Comparison of ENCODE assay signal across 12 cellular contexts in genomic region chr3:189340680-189341460, GRCh38.
DNase-seq lines count a peak whose midpoint lies in the region; ATAC-seq, FAIRE-seq and TF ChIP-seq lines count a peak whose summit lies in the region.
"Had no signal": no experiment of that assay in that cellular context is flagged by ENCODE, and none has a peak within 500 bp of the region (broad histone marks: within the 10 kb centered on the region; RNA-seq: fewer than 3 reads in every experiment).

No MANE protein-coding gene starts in this region.

- H3K9me3 ChIP-seq in keratinocyte (ENCODE audit: control insufficient read depth, low read depth, low read length) (no peaks in the 10 kb centered on the region), prostate gland (no peaks in the 10 kb centered on the region)
- H3K9me3 ChIP-seq: lower lobe of right lung had no signal

- H3K9ac ChIP-seq in keratinocyte (ENCODE audit: control insufficient read depth, extremely low read depth, insufficient read depth, low read length), result no peak overlapping the region

- H3K4me3 ChIP-seq in keratinocyte (ENCODE audit: control insufficient read depth in 2 of 3, extremely low read depth in 1 of 3, insufficient read depth in 2 of 3, low read depth in 1 of 3, low read length in 3 of 3) (no peak overlapping the region), prostate gland (no peak overlapping the region)
- H3K4me3 ChIP-seq: lower lobe of right lung had no signal

- no peaks in the 10 kb centered on the region for H3K79me2 ChIP-seq in keratinocyte (ENCODE audit: control insufficient read depth, insufficient read depth, low read length)

- H3K4me2 ChIP-seq in keratinocyte (ENCODE audit: control insufficient read depth, extremely low read depth, insufficient read depth, low read depth, low read length), result no peak overlapping the region

- DNase-seq in GM18507 (ENCODE audit: extremely low spot score, insufficient read length, low read depth), result no peak
- peak; percentile 24 for DNase-seq in SK-N-DZ (ENCODE audit: low spot score)
- DNase-seq in keratinocyte (ENCODE audit: low read depth, low spot score), result no peak
- no peak for DNase-seq in epidermal melanocyte (ENCODE audit: insufficient read length, low spot score)
- DNase-seq in prostate gland (ENCODE audit: low spot score), result no peak
- DNase-seq: activated CD8-positive, alpha-beta memory T cell treated with anti-CD3 and anti-CD28 coated beads, Interleukin-2, amount 10 ng/mL, durations not matched to agents 7 days and 5 days; lower lobe of right lung; stimulated activated CD4-positive, alpha-beta T cell treated with anti-CD3 and anti-CD28 coated beads, Interleukin-12 subunit alpha, Interleukin-12 subunit beta, amount 100 ng/mL, for 4 hours had no signal

- H3K4me1 ChIP-seq in keratinocyte (ENCODE audit: control insufficient read depth, extremely low read depth, insufficient read depth, low read length) (peaks cover 14% of the 10 kb centered on the region), prostate gland (replicated peaks) (no peaks in the 10 kb centered on the region)
- H3K4me1 ChIP-seq: lower lobe of right lung had no signal

- H3K27me3 ChIP-seq in keratinocyte (ENCODE audit: control insufficient read depth, extremely low read depth, insufficient read depth, low read length) (no peaks in the 10 kb centered on the region), prostate gland (replicated peaks; ENCODE audit: insufficient read depth) (no peaks in the 10 kb centered on the region)

- dilution Hi-C loops in keratinocyte (cut with MboI; ENCODE audit: extremely low pct_ligation_motif_present, low sequenced_read_pairs), result no loop called here

- no peak for TF ChIP-seq POLR2A in prostate gland (IDR thresholded peaks at IDR 0.05)

- H3K9me1 ChIP-seq in keratinocyte (ENCODE audit: control insufficient read depth, extremely low read depth, insufficient read depth, low read length), result no peaks in the 10 kb centered on the region

- H3K27ac ChIP-seq in C4-2B (no peak overlapping the region), keratinocyte (ENCODE audit: control insufficient read depth, insufficient read depth, low read length) (no peak overlapping the region), prostate gland (no peak overlapping the region)
- H3K27ac ChIP-seq: lower lobe of right lung had no signal

- no peaks in the 10 kb centered on the region for H4K20me1 ChIP-seq in keratinocyte (ENCODE audit: control insufficient read depth, extremely low read depth, insufficient read depth, low read length)

- intact Hi-C loops in prostate gland (cut with DNase I), result no loop called here

- no peak overlapping the region for H2AFZ ChIP-seq in keratinocyte (ENCODE audit: control insufficient read depth, low read length)

- TF ChIP-seq CTCF in C4-2B (conservative IDR thresholded peaks at IDR 0.05) (peak; percentile 53), keratinocyte (optimal IDR thresholded peaks at IDR 0.05 in 1 of 3, IDR thresholded peaks at IDR 0.05 in 1 of 3, conservative IDR thresholded peaks at IDR 0.05 in 1 of 3; ENCODE audit: extremely low read depth in 1 of 3, insufficient read depth in 2 of 3, low read length in 3 of 3) (peak; percentile 29 to 53 (median 30)), prostate gland (IDR thresholded peaks at IDR 0.05) (no peak)

- H3K36me3 ChIP-seq in keratinocyte (ENCODE audit: control insufficient read depth in 2 of 2, extremely low read depth in 1 of 2, insufficient read depth in 2 of 2, low read length in 2 of 2), result no peaks in the 10 kb centered on the region
- no peaks in the 10 kb centered on the region for H3K36me3 ChIP-seq in prostate gland
- H3K36me3 ChIP-seq: lower lobe of right lung had no signal

- FAIRE-seq in GM18507 (lab: Jason Lieb, UNC) (peak; percentile 47), keratinocyte (lab: Jason Lieb, UNC) (no peak)
- FAIRE-seq: GM12891 had no signal

- 66% methylated on average over 7 of the region's 7 CpGs for WGBS in prostate gland

- ATAC-seq in HG03457 (IDR thresholded peaks at IDR 0.05; ENCODE audit: unreplicated experiment) (no peak), HG02588 (IDR thresholded peaks at IDR 0.05; ENCODE audit: unreplicated experiment) (no peak)
- ATAC-seq: activated CD8-positive, alpha-beta memory T cell treated with anti-CD3 and anti-CD28 coated beads, Interleukin-2, amount 10 ng/mL, durations not matched to agents 7 days and 5 days; lower lobe of right lung had no signal

Comparison
In these comparisons a context has a peak if more than half of its experiments do, and no peak if none do; other contexts are left out.
1. CTCF ChIP-seq: peak in C4-2B (single experiment) and keratinocyte (3 of 3); none in prostate gland (0 of 4).